In the genomic region with DNA sequence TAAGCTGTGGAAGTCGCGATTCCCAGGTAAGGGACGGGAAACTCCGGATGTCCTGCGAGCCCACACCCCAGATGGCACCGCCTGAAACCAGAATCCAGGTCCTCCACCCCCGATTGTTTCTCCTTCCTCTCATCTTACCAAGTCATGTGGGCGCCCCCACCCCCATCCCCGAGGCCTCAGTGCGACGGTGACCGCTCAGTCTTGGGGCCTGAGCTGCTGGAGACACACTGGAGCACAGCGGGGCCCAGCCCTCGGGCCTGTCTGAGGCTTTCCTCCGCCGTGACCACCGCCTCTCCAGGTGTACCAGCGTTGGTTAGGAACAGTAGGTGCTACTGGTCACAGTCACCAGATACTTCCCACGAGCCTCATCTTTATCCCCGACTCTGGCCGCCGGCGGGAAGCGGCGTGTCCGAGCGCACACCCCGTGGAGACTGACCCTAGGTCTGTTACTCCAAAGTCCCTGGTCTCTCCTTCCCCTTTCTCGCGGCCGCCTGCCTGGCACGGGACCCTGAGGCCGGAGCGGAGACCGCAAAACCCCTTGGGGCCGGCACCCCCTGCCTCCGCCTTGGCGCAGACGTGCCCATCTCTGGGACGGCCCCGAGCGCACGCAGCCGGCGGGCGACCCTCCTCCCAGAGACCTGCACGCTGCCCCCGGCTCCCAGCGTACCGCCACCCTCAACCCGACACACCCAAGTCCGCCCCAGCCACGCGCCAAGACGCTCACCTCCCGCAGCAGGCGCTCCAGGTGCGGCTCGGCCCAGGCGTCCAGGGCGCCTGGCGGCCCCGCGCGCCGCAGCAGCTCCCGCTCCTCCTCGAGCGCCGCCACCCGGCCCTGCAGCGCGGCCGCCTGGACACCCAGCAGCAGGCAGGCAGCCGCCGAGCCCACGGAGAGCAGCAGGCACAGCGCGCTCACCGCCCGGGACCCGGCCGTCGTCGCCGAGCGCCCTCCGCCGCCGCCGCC, we compare ENCODE assay signal across 9 cellular contexts. TPM values are rescaled to one million over a fixed set of nuclear protein-coding genes. Genes with fewer than 3 reads are reported as not detected.
DNase-seq lines count a peak whose midpoint lies in the region; ATAC-seq, FAIRE-seq and TF ChIP-seq lines count a peak whose summit lies in the region.
"Had no signal": no experiment of that assay in that cellular context is flagged by ENCODE, and none has a peak within 500 bp of the region (broad histone marks: within the 10 kb centered on the region; RNA-seq: fewer than 3 reads in every experiment).

No MANE protein-coding gene starts in this region.

- in situ Hi-C loops in astrocyte of the spinal cord (cut with HindIII; ENCODE audit: low sequenced_read_pairs): no loop called here

- no peak for TF ChIP-seq EP300 in Ishikawa (IDR thresholded peaks at IDR 0.05; ENCODE audit: borderline replicate concordance)

- peaks cover 0 to 4% of the 10 kb centered on the region in 2 donors for H3K4me1 ChIP-seq in kidney (ENCODE audit: control insufficient read depth in 1 of 2, insufficient read depth in 1 of 2, low read depth in 1 of 2, low read length in 2 of 2)
- peaks cover 0 to 19% (median 18%) of the 10 kb centered on the region in 5 donors for H3K4me1 ChIP-seq in subcutaneous abdominal adipose tissue (ENCODE audit: control insufficient read depth in 5 of 5, insufficient read depth in 5 of 5, low read length in 5 of 5)
- no peaks in the 10 kb centered on the region for H3K4me1 ChIP-seq in small intestine (ENCODE audit: control insufficient read depth in 2 of 2, insufficient read depth in 1 of 2, low read depth in 1 of 2, low read length in 1 of 2)

- no peak for FAIRE-seq in kidney (lab: Jason Lieb, UNC)
- FAIRE-seq in small intestine (lab: Jason Lieb, UNC): no peak

- TF ChIP-seq RAD21 in Ishikawa (IDR thresholded peaks at IDR 0.05; ENCODE audit: low read depth): peak; percentile 27; the same call in 1 of the 2 replicates

- peaks cover 8 to 29% (median 27%) of the 10 kb centered on the region in 5 donors for H3K27me3 ChIP-seq in subcutaneous abdominal adipose tissue (ENCODE audit: control insufficient read depth in 5 of 5, insufficient read depth in 4 of 5, low read length in 5 of 5)
- peaks cover 5 to 9% of the 10 kb centered on the region in 2 donors for H3K27me3 ChIP-seq in small intestine (ENCODE audit: control insufficient read depth in 2 of 2, insufficient read depth in 2 of 2, low read length in 2 of 2)

- WGBS in small intestine, 3 donors: 8 to 15% (median 10%) methylated on average over 51 to 91 of the region's 91 CpGs

- no peak for ATAC-seq in GM18870 (IDR thresholded peaks at IDR 0.05; ENCODE audit: unreplicated experiment)

- no peaks in the 10 kb centered on the region for H3K9me3 ChIP-seq in kidney (ENCODE audit: control insufficient read depth in 1 of 2, low read length in 2 of 2)
- H3K9me3 ChIP-seq in subcutaneous abdominal adipose tissue (ENCODE audit: control insufficient read depth in 5 of 5, low read length in 5 of 5): peaks cover 0 to 5% (median 0%) of the 10 kb centered on the region in 5 donors
- H3K9me3 ChIP-seq in small intestine (ENCODE audit: control insufficient read depth, low read depth): no peaks in the 10 kb centered on the region

- H3K9ac ChIP-seq in kidney (ENCODE audit: low read length in 2 of 2): no peak overlapping the region
- no peak overlapping the region for H3K9ac ChIP-seq in subcutaneous abdominal adipose tissue (ENCODE audit: low read length in 5 of 5)

- DNase-seq in ELF-1 (ENCODE audit: low read depth, low spot score) (peak; percentile 50), astrocyte of the spinal cord (ENCODE audit: low read depth, low spot score) (no peak), kidney (peak; percentile 82), small intestine (no peak), cortex of kidney (lab: John Stamatoyannopoulos, UW) (no peak)

- intact Hi-C loops in kidney (cut with DNase I): loop anchor here (10.0 kb wide), 1 partner anchor 315 kb away; no protein-coding TSS in a partner anchor

- no peak overlapping the region for H3K27ac ChIP-seq in kidney (ENCODE audit: low read depth in 2 of 2, low read length in 2 of 2)
- no peak overlapping the region for H3K27ac ChIP-seq in subcutaneous abdominal adipose tissue (ENCODE audit: low read depth, low read length)
- H3K27ac ChIP-seq in small intestine (ENCODE audit: low read depth in 1 of 2, low read length in 1 of 2): no peak overlapping the region

- H3K36me3 ChIP-seq in kidney (ENCODE audit: control insufficient read depth in 1 of 2, insufficient read depth in 2 of 2, low read length in 2 of 2) (no peaks in the 10 kb centered on the region), subcutaneous abdominal adipose tissue (ENCODE audit: control insufficient read depth in 5 of 5, insufficient read depth in 5 of 5, low read length in 5 of 5) (no peaks in the 10 kb centered on the region), small intestine (ENCODE audit: control insufficient read depth in 2 of 2, insufficient read depth in 2 of 2, low read length in 2 of 2) (no peaks in the 10 kb centered on the region)

- TF ChIP-seq CTCF in astrocyte of the spinal cord (IDR thresholded peaks at IDR 0.05; ENCODE audit: low read depth, low read length): peak; percentile 10
- TF ChIP-seq CTCF in kidney (IDR thresholded peaks at IDR 0.05; ENCODE audit: borderline replicate concordance, extremely low read depth, insufficient read depth): peak; percentile 39

- H3K4me3 ChIP-seq in astrocyte of the spinal cord (ENCODE audit: low read depth, low read length) (no peak overlapping the region), kidney (ENCODE audit: low read length in 2 of 2) (peak overlapping the region in 1 of 2 donors; percentile 14), subcutaneous abdominal adipose tissue (ENCODE audit: low read depth in 1 of 5, low read length in 5 of 5) (peak overlapping the region in 3 of 5 donors; percentile 55 to 70 (median 67)), small intestine (ENCODE audit: low read depth in 1 of 2, low read length in 2 of 2) (peak overlapping the region in 1 of 2 donors; percentile 29)

TF ChIP-seq in Ishikawa, 13 proteins besides CTCF, POLR2A, EP300 and RAD21:
- TF ChIP-seq, protein P1, sequence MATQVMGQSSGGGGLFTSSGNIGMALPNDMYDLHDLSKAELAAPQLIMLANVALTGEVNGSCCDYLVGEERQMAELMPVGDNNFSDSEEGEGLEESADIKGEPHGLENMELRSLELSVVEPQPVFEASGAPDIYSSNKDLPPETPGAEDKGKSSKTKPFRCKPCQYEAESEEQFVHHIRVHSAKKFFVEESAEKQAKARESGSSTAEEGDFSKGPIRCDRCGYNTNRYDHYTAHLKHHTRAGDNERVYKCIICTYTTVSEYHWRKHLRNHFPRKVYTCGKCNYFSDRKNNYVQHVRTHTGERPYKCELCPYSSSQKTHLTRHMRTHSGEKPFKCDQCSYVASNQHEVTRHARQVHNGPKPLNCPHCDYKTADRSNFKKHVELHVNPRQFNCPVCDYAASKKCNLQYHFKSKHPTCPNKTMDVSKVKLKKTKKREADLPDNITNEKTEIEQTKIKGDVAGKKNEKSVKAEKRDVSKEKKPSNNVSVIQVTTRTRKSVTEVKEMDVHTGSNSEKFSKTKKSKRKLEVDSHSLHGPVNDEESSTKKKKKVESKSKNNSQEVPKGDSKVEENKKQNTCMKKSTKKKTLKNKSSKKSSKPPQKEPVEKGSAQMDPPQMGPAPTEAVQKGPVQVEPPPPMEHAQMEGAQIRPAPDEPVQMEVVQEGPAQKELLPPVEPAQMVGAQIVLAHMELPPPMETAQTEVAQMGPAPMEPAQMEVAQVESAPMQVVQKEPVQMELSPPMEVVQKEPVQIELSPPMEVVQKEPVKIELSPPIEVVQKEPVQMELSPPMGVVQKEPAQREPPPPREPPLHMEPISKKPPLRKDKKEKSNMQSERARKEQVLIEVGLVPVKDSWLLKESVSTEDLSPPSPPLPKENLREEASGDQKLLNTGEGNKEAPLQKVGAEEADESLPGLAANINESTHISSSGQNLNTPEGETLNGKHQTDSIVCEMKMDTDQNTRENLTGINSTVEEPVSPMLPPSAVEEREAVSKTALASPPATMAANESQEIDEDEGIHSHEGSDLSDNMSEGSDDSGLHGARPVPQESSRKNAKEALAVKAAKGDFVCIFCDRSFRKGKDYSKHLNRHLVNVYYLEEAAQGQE (IDR thresholded peaks at IDR 0.05; ENCODE audit: low read depth): no peak
- TF ChIP-seq TAF1 (IDR thresholded peaks at IDR 0.05; ENCODE audit: low read depth): no peak
- TF ChIP-seq, protein P2, sequence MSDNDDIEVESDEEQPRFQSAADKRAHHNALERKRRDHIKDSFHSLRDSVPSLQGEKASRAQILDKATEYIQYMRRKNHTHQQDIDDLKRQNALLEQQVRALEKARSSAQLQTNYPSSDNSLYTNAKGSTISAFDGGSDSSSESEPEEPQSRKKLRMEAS (IDR thresholded peaks at IDR 0.05): no peak
- no peak for TF ChIP-seq NFIC (IDR thresholded peaks at IDR 0.05)
TF ChIP-seq in Ishikawa: peak in this region for 0.

RNA-seq across cellular contexts. Expression of a gene that starts 0.7 kb away (rescaled TPM):
- 8.7 TPM for total RNA-seq in kidney
- 4.1 TPM for polyA plus RNA-seq in kidney (ENCODE audit: insufficient read depth, low read depth, low replicate concordance)
- polyA plus RNA-seq in small intestine: 1 to 10 TPM in 2 of 3 donors, not detected in 1; 1.4 to 1.6 TPM
- total RNA-seq: HT1080 had no signal

RNA-seq across cellular contexts. Expression of a gene that starts 37.4 kb away (rescaled TPM):
- total RNA-seq in kidney: 37.8 TPM
- polyA plus RNA-seq in kidney (ENCODE audit: insufficient read depth, low read depth, low replicate concordance): 15.4 TPM
- 10 to 100 TPM in 2 of 3 donors, 1 to 10 TPM in 1; 8.2 to 26.6 (median 16.5) TPM for polyA plus RNA-seq in small intestine

Comparison
In these comparisons a context has a peak if more than half of its experiments do, and no peak if none do; other contexts are left out.
1. DNase-seq: peak in ELF-1 (single experiment) and kidney (single experiment); none in astrocyte of the spinal cord (single experiment), small intestine (single experiment) and cortex of kidney (single experiment).